ENCODE assay signal across 13 cellular contexts in the genomic region with DNA sequence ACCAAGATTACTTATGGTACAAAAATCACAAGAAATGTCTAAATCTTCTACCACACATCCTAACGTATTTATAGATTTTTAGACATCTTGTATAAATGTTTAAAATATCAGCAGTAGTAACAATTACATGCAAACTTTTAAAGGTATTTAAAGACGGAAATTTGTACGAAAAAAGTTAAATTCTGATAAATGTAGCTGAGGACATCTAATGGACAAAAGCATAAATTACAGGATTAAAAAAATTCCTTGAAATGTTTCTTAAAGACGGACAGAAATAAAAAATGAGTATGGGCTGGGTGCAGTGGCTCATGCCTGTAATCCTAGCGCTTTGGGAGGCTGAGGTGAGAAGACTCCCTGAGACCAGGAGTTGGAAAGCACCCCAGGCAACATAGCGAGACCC. TPM values are rescaled to one million over a fixed set of nuclear protein-coding genes. Genes with fewer than 3 reads are reported as not detected.
DNase-seq lines count a peak whose midpoint lies in the region; ATAC-seq, FAIRE-seq and TF ChIP-seq lines count a peak whose summit lies in the region.
"Had no signal": no experiment of that assay in that cellular context is flagged by ENCODE, and none has a peak within 500 bp of the region (broad histone marks: within the 10 kb centered on the region; RNA-seq: fewer than 3 reads in every experiment).

No MANE protein-coding gene starts in this region.

- H3K4me3 ChIP-seq in astrocyte (ENCODE audit: insufficient read depth, low read depth, low read length): no peak overlapping the region

- H3K27ac Mint-ChIP-seq in astrocyte (ENCODE audit: unreplicated experiment): no peak overlapping the region
- no peak overlapping the region for H3K27ac Mint-ChIP-seq in activated T-helper 1 cell treated with anti-CD3 and anti-CD28 coated beads, Interleukin-12 subunit alpha, Interleukin-12 subunit beta, Interleukin-2, Interleukin-4 antibody, amounts not matched to agents 30 ng/mL and 10 ng/mL and 1 ng/mL, durations not matched to agents 14 hours and 24 hours and 36 hours
- H3K27ac Mint-ChIP-seq: IgD-negative memory B cell, T-cell had no signal

- no peak overlapping the region for H3K9ac ChIP-seq in astrocyte (ENCODE audit: low read length)

- no peaks in the 10 kb centered on the region for H3K27me3 Mint-ChIP-seq in astrocyte (ENCODE audit: low read depth, unreplicated experiment)
- no peaks in the 10 kb centered on the region for H3K27me3 Mint-ChIP-seq in activated T-helper 1 cell treated with anti-CD3 and anti-CD28 coated beads, Interleukin-12 subunit alpha, Interleukin-12 subunit beta, Interleukin-2, Interleukin-4 antibody, amounts not matched to agents 30 ng/mL and 10 ng/mL and 1 ng/mL, durations not matched to agents 14 hours and 24 hours and 36 hours (ENCODE audit: insufficient read depth)
- H3K27me3 Mint-ChIP-seq: IgD-negative memory B cell, T-cell had no signal

- peaks cover 5% of the 10 kb centered on the region for H3K36me3 ChIP-seq in astrocyte (ENCODE audit: insufficient read depth, low read length)

- ATAC-seq in HG03565 (IDR thresholded peaks at IDR 0.05; ENCODE audit: unreplicated experiment) (no peak), HG02884 (IDR thresholded peaks at IDR 0.05; ENCODE audit: unreplicated experiment) (no peak)
- ATAC-seq: T-cell had no signal

- TF ChIP-seq CTCF in C4-2B (conservative IDR thresholded peaks at IDR 0.05) (peak; percentile 75), astrocyte (IDR thresholded peaks at IDR 0.05; ENCODE audit: insufficient read depth, low read depth, low read length) (peak; percentile 7)

- no peaks in the 10 kb centered on the region for H3K4me1 ChIP-seq in astrocyte (ENCODE audit: insufficient read depth, low read length)

- no peak overlapping the region for H3K27ac ChIP-seq in C4-2B
- no peak overlapping the region for H3K27ac ChIP-seq in astrocyte (ENCODE audit: low read depth, low read length)

- intact Hi-C loops in activated T-helper 1 cell treated with anti-CD3 and anti-CD28 coated beads, Interleukin-12 subunit alpha, Interleukin-12 subunit beta, Interleukin-2, Interleukin-4 antibody, amounts not matched to agents 30 ng/mL and 10 ng/mL and 1 ng/mL, durations not matched to agents 14 hours and 24 hours and 36 hours (cut with micrococcal nuclease): loop anchor here (2.0 kb wide), 1 partner anchor 250 kb away; no protein-coding TSS in a partner anchor

- H3K4me3 Mint-ChIP-seq in astrocyte (ENCODE audit: unreplicated experiment): no peak overlapping the region
- no peak overlapping the region for H3K4me3 Mint-ChIP-seq in activated T-helper 1 cell treated with anti-CD3 and anti-CD28 coated beads, Interleukin-12 subunit alpha, Interleukin-12 subunit beta, Interleukin-2, Interleukin-4 antibody, amounts not matched to agents 30 ng/mL and 10 ng/mL and 1 ng/mL, durations not matched to agents 14 hours and 24 hours and 36 hours
- H3K4me3 Mint-ChIP-seq: IgD-negative memory B cell, T-cell had no signal

- no peak overlapping the region for H2AFZ ChIP-seq in astrocyte (ENCODE audit: low read depth, low read length)

- H3K79me2 ChIP-seq in astrocyte (ENCODE audit: insufficient read depth, low read length): no peaks in the 10 kb centered on the region

- peaks cover under 1% of the 10 kb centered on the region for H3K9me3 Mint-ChIP-seq in astrocyte (ENCODE audit: unreplicated experiment)
- H3K9me3 Mint-ChIP-seq in activated T-helper 1 cell treated with anti-CD3 and anti-CD28 coated beads, Interleukin-12 subunit alpha, Interleukin-12 subunit beta, Interleukin-2, Interleukin-4 antibody, amounts not matched to agents 30 ng/mL and 10 ng/mL and 1 ng/mL, durations not matched to agents 14 hours and 24 hours and 36 hours: no peaks in the 10 kb centered on the region
- H3K9me3 Mint-ChIP-seq: IgD-negative memory B cell, T-cell had no signal

- no peak overlapping the region for H3K4me2 ChIP-seq in astrocyte (ENCODE audit: low read length)

- H4K20me1 ChIP-seq in astrocyte (ENCODE audit: insufficient read depth, low read length): peaks cover 7% of the 10 kb centered on the region

- FAIRE-seq in astrocyte (lab: Jason Lieb, UNC) (no peak), islet of Langerhans (lab: Jason Lieb, UNC) (peak; percentile 81)

- no peaks in the 10 kb centered on the region for H3K4me1 Mint-ChIP-seq in astrocyte (ENCODE audit: low read depth, unreplicated experiment)
- no peaks in the 10 kb centered on the region for H3K4me1 Mint-ChIP-seq in activated T-helper 1 cell treated with anti-CD3 and anti-CD28 coated beads, Interleukin-12 subunit alpha, Interleukin-12 subunit beta, Interleukin-2, Interleukin-4 antibody, amounts not matched to agents 30 ng/mL and 10 ng/mL and 1 ng/mL, durations not matched to agents 14 hours and 24 hours and 36 hours (ENCODE audit: low read depth)
- H3K4me1 Mint-ChIP-seq: IgD-negative memory B cell, T-cell had no signal

- peak; percentile 29 for DNase-seq in HT-29 (ENCODE audit: low spot score)
- no peak for DNase-seq in astrocyte (ENCODE audit: low read depth)
- DNase-seq in activated T-helper 1 cell treated with anti-CD3 and anti-CD28 coated beads, Interleukin-12 subunit alpha, Interleukin-12 subunit beta, Interleukin-2, Interleukin-4 antibody, amounts not matched to agents 30 ng/mL and 10 ng/mL and 1 ng/mL, durations not matched to agents 14 hours and 24 hours and 36 hours (ENCODE audit: low spot score): no peak
- DNase-seq in nucleus accumbens (lab: John Stamatoyannopoulos, UW): no peak
- DNase-seq: kidney glomerular epithelial cell; NCI-H345; stimulated activated CD4-positive, alpha-beta T cell treated with anti-CD3 and anti-CD28 coated beads, Interleukin-2, amount 100 ng/mL, for 48 hours; T-cell had no signal

- no peaks in the 10 kb centered on the region for H3K9me3 ChIP-seq in astrocyte (ENCODE audit: insufficient read depth, low read depth, low read length)

- no peaks in the 10 kb centered on the region for H3K36me3 Mint-ChIP-seq in astrocyte (ENCODE audit: low read depth, unreplicated experiment)
- H3K36me3 Mint-ChIP-seq in activated T-helper 1 cell treated with anti-CD3 and anti-CD28 coated beads, Interleukin-12 subunit alpha, Interleukin-12 subunit beta, Interleukin-2, Interleukin-4 antibody, amounts not matched to agents 30 ng/mL and 10 ng/mL and 1 ng/mL, durations not matched to agents 14 hours and 24 hours and 36 hours (ENCODE audit: low read depth): peaks cover 10% of the 10 kb centered on the region

- H3K27me3 ChIP-seq in astrocyte (ENCODE audit: insufficient read depth, low read length): no peaks in the 10 kb centered on the region

RNA-seq across cellular contexts. Expression of a gene that starts 15.8 kb away (rescaled TPM):
- total RNA-seq in HT-29 (2014; rRNA removed; shearing (Covaris generic)): 4.3 and 12.4 TPM in 2 replicates
- total RNA-seq in astrocyte: 11.8 and 13.1 TPM in 2 replicates
- 9.8 and 10.7 TPM in 2 replicates for total RNA-seq in activated T-helper 1 cell treated with anti-CD3 and anti-CD28 coated beads, Interleukin-12 subunit alpha, Interleukin-12 subunit beta, Interleukin-2, Interleukin-4 antibody, amounts not matched to agents 30 ng/mL and 10 ng/mL and 1 ng/mL, durations not matched to agents 14 hours and 24 hours and 36 hours

RNA-seq across cellular contexts. Expression of a gene that starts 16.0 kb away (rescaled TPM):
- total RNA-seq in HT-29 (2014; rRNA removed; shearing (Covaris generic)): 18.4 and 26.0 TPM in 2 replicates
- total RNA-seq in astrocyte: 43.9 and 46.0 TPM in 2 replicates
- total RNA-seq in activated T-helper 1 cell treated with anti-CD3 and anti-CD28 coated beads, Interleukin-12 subunit alpha, Interleukin-12 subunit beta, Interleukin-2, Interleukin-4 antibody, amounts not matched to agents 30 ng/mL and 10 ng/mL and 1 ng/mL, durations not matched to agents 14 hours and 24 hours and 36 hours: 32.9 and 33.8 TPM in 2 replicates
